ENCODE assay signal across 10 cellular contexts in genomic region chr4:54315561-54315960, GRCh38.
DNase-seq lines count a peak whose midpoint lies in the region; ATAC-seq, FAIRE-seq and TF ChIP-seq lines count a peak whose summit lies in the region.
"Had no signal": no experiment of that assay in that cellular context is flagged by ENCODE, and none has a peak within 500 bp of the region (broad histone marks: within the 10 kb centered on the region; RNA-seq: fewer than 3 reads in every experiment).

No MANE protein-coding gene starts in this region.

- intact Hi-C loops in breast epithelium (cut with DNase I; ENCODE audit: low total_unique reads): no loop called here

- H3K27me3 ChIP-seq in OCI-LY3 (ENCODE audit: low read depth, low read length) (peaks cover 5% of the 10 kb centered on the region; the same call in 1 of the 2 replicates), breast epithelium (no peaks in the 10 kb centered on the region), right atrium auricular region (no peaks in the 10 kb centered on the region)

- H3K4me1 ChIP-seq in OCI-LY3 (ENCODE audit: low read length) (peaks cover 29% of the 10 kb centered on the region), breast epithelium (no peaks in the 10 kb centered on the region), right atrium auricular region (no peaks in the 10 kb centered on the region)

- H3K36me3 ChIP-seq in OCI-LY3 (replicated peaks; ENCODE audit: low read depth, low read length) (peaks cover 4% of the 10 kb centered on the region), breast epithelium (no peaks in the 10 kb centered on the region), right atrium auricular region (no peaks in the 10 kb centered on the region)
- H3K36me3 ChIP-seq: heart left ventricle had no signal

- no peaks in the 10 kb centered on the region for H3K79me2 ChIP-seq in OCI-LY3 (ENCODE audit: low read length)

- TF ChIP-seq POLR2A in GM12891 (IDR thresholded peaks at IDR 0.05; ENCODE audit: low read depth, low read length): no peak
- no peak for TF ChIP-seq POLR2A in breast epithelium (IDR thresholded peaks at IDR 0.05)

- ATAC-seq in GM19351 (IDR thresholded peaks at IDR 0.05; ENCODE audit: unreplicated experiment) (peak; percentile 97), HG03025 (IDR thresholded peaks at IDR 0.05; ENCODE audit: low FRiP score, unreplicated experiment) (peak; percentile 99)

- DNase-seq in GM12891 (ENCODE audit: insufficient read length, low spot score) (peak; percentile 39), breast epithelium (ENCODE audit: low spot score in 2 of 2) (no peak), AG08395 (ENCODE audit: low spot score) (no peak), right atrium auricular region (ENCODE audit: low spot score) (no peak)
- DNase-seq in stimulated activated CD4-positive, alpha-beta T cell treated with anti-CD3 and anti-CD28 coated beads, Interleukin-2, amount 100 ng/mL, for 24 hours: no peak
- DNase-seq: DMS79 treated with DMSO at 0.1 percent for 48 hours, heart left ventricle had no signal

- peak overlapping the region; percentile 20; the same call in 1 of the 2 replicates for H3K9ac ChIP-seq in OCI-LY3 (ENCODE audit: low read length)

- peak; percentile 88 for FAIRE-seq in GM12891 (lab: Jason Lieb, UNC)

- peak overlapping the region; percentile 31 for H3K4me3 ChIP-seq in OCI-LY3 (ENCODE audit: low read length)
- H3K4me3 ChIP-seq in breast epithelium: no peak overlapping the region
- H3K4me3 ChIP-seq in right atrium auricular region: no peak overlapping the region
- H3K4me3 ChIP-seq: heart left ventricle had no signal

- H4K20me1 ChIP-seq in OCI-LY3 (ENCODE audit: insufficient read depth, low read length): no peaks in the 10 kb centered on the region

- H3K27ac ChIP-seq in OCI-LY3 (ENCODE audit: low read length) (peak overlapping the region; percentile 67), breast epithelium (no peak overlapping the region), right atrium auricular region (no peak overlapping the region)
- H3K27ac ChIP-seq: heart left ventricle had no signal

- H2AFZ ChIP-seq in OCI-LY3 (ENCODE audit: low read depth, low read length): no peak overlapping the region

- H3K9me3 ChIP-seq in OCI-LY3 (ENCODE audit: insufficient read depth, low read length): peaks cover 4% of the 10 kb centered on the region
- H3K9me3 ChIP-seq in breast epithelium: no peaks in the 10 kb centered on the region
- no peaks in the 10 kb centered on the region for H3K9me3 ChIP-seq in right atrium auricular region
- H3K9me3 ChIP-seq: heart left ventricle had no signal

- TF ChIP-seq CTCF in OCI-LY3 (IDR thresholded peaks at IDR 0.05; ENCODE audit: low read depth, low read length) (no peak), breast epithelium (IDR thresholded peaks at IDR 0.05) (no peak), right atrium auricular region (IDR thresholded peaks at IDR 0.05) (no peak)

- peak overlapping the region; percentile 58 for H3K4me2 ChIP-seq in OCI-LY3 (ENCODE audit: low read length)

TF ChIP-seq in GM12891, 5 proteins besides CTCF, POLR2A, EP300 and RAD21:
- TF ChIP-seq POU2F2 (IDR thresholded peaks at IDR 0.05; ENCODE audit: low read depth, low read length) (peak; percentile 76; the same call in 1 of the 2 replicates), TAF1 (IDR thresholded peaks at IDR 0.05; ENCODE audit: low read depth, low read length) (no peak), POLR2AphosphoS5 (IDR thresholded peaks at IDR 0.05; ENCODE audit: low read depth, low read length) (no peak), PAX5 (IDR thresholded peaks at IDR 0.05; ENCODE audit: insufficient read depth, low read length, severe bottlenecking) (no peak), SPI1 (IDR thresholded peaks at IDR 0.05; ENCODE audit: low read depth, low read length) (peak; percentile 100)
